Comparison of ENCODE assay signal across 10 cellular contexts in genomic region chr6:6781172-6781876, GRCh38.
DNase-seq lines count a peak whose midpoint lies in the region; ATAC-seq and TF ChIP-seq lines count a peak whose summit lies in the region.
"Had no signal": no experiment of that assay in that cellular context is flagged by ENCODE, and none has a peak within 500 bp of the region (broad histone marks: within the 10 kb centered on the region; RNA-seq: fewer than 3 reads in every experiment).

No MANE protein-coding gene starts in this region.

- no peak overlapping the region for H3K4ac ChIP-seq in mesendoderm (ENCODE audit: low read depth, low read length)

- H2BK120ac ChIP-seq in mesendoderm (ENCODE audit: low read depth, low read length) = no peak overlapping the region

- H3K27ac ChIP-seq in mesendoderm (ENCODE audit: low read depth, low read length) = no peak overlapping the region

- no peak for TF ChIP-seq CTCF in MCF 10A (IDR thresholded peaks at IDR 0.05; ENCODE audit: unreplicated experiment)

- no peak overlapping the region for H3K27ac Mint-ChIP-seq in MCF 10A (ENCODE audit: low read depth, unreplicated experiment)

- no peak overlapping the region for H3K23ac ChIP-seq in mesendoderm (ENCODE audit: low read length)

- no peaks in the 10 kb centered on the region for H3K27me3 ChIP-seq in mesendoderm (ENCODE audit: insufficient read depth, low read length, poor library complexity)

- H3K56ac ChIP-seq in mesendoderm (ENCODE audit: low read length) = peak overlapping the region; percentile 45

- H4K8ac ChIP-seq in mesendoderm (ENCODE audit: low read depth, low read length) = no peak overlapping the region

- no peak overlapping the region for H2BK15ac ChIP-seq in mesendoderm (replicated peaks; ENCODE audit: low read depth)

- ATAC-seq in HG03378 (IDR thresholded peaks at IDR 0.05; ENCODE audit: unreplicated experiment) (no peak), HG03354 (IDR thresholded peaks at IDR 0.05; ENCODE audit: poor library complexity, severe bottlenecking, unreplicated experiment) (no peak)

- CTCF ChIA-PET in MCF 10A (lab: Yijun Ruan, JAX) = interaction anchor here (0.6 to 1.0 kb wide), 3 partner anchors 22 to 60 kb away, joined by 3 read pairs; no protein-coding TSS in a partner anchor

- H3K18ac ChIP-seq in mesendoderm (ENCODE audit: low read length) = peak overlapping the region; percentile 91

- peak overlapping the region; percentile 36 for H3K4me3 Mint-ChIP-seq in MCF 10A (ENCODE audit: unreplicated experiment)

- H3K27me3 Mint-ChIP-seq in MCF 10A (ENCODE audit: insufficient read depth, unreplicated experiment) = no peaks in the 10 kb centered on the region

- in situ Hi-C loops in ACHN (cut with HindIII; ENCODE audit: low pct_ligation_motif_present, low pct_unique_long_range_greater_than_20kb, low sequenced_read_pairs) = no loop called here

- H3K4me2 ChIP-seq in mesendoderm (ENCODE audit: low read length) = no peak overlapping the region

- H3K9me3 Mint-ChIP-seq in MCF 10A (ENCODE audit: unreplicated experiment) = no peaks in the 10 kb centered on the region

- H3K4me1 Mint-ChIP-seq in MCF 10A (ENCODE audit: insufficient read depth, unreplicated experiment) = peaks cover 23% of the 10 kb centered on the region

- no peak overlapping the region for H3K4me3 ChIP-seq in mesendoderm (ENCODE audit: low read length)

- no CpG with 5 or more reads among the region's 3 CpGs for WGBS in mesendoderm (ENCODE audit: extremely low coverage, insufficient coverage, low lambda C conversion rate)

- no peak overlapping the region for H3K9ac ChIP-seq in mesendoderm (ENCODE audit: low read length)

- H3K36me3 ChIP-seq in mesendoderm (ENCODE audit: control insufficient read depth, insufficient read depth, low read length) = no peaks in the 10 kb centered on the region

- no peaks in the 10 kb centered on the region for H3K79me1 ChIP-seq in mesendoderm (ENCODE audit: low read length)

- no TSS peak for BruUV-seq in MCF 10A (replicated peaks; lab: Mats Ljungman, UMichigan)

- POLR2A ChIA-PET in MCF 10A (lab: Yijun Ruan, JAX) = interaction anchor here (0.7 to 2.1 kb wide), 22 partner anchors 9 to 765 kb away, joined by 3 to 21 read pairs (median 4); no protein-coding TSS in a partner anchor

- no peak overlapping the region for H2BK5ac ChIP-seq in mesendoderm (ENCODE audit: low read length)

- H3K79me2 ChIP-seq in mesendoderm (ENCODE audit: control insufficient read depth, insufficient read depth, low read length) = no peaks in the 10 kb centered on the region

- H4K5ac ChIP-seq in mesendoderm (ENCODE audit: low read length) = no peak overlapping the region

- H3K4me1 ChIP-seq in mesendoderm (ENCODE audit: control insufficient read depth, low read depth, low read length) = no peaks in the 10 kb centered on the region

- no peak overlapping the region for H2AK5ac ChIP-seq in mesendoderm (ENCODE audit: low read length)

- H3K36me3 Mint-ChIP-seq in MCF 10A (ENCODE audit: insufficient read depth, unreplicated experiment) = no peaks in the 10 kb centered on the region

- intact Hi-C loops in MCF 10A (cut with micrococcal nuclease) = loop anchor here (10.0 kb wide), 1 partner anchor 273 kb away; no protein-coding TSS in a partner anchor

- DNase-seq in ACHN (peak; percentile 49), HT-29 (ENCODE audit: low spot score) (peak; percentile 12), MCF 10A (ENCODE audit: unreplicated experiment) (peak; percentile 95), mesendoderm (peak; percentile 75), NCI-H2081 treated with DMSO at 0.1 percent for 48 hours (lab: John Stamatoyannopoulos, UW) (no peak), NCI-H526 (lab: John Stamatoyannopoulos, UW) (no peak)
- DNase-seq: erythroblast, NCI-H1417 treated with DMSO at 0.1 percent for 48 hours had no signal

Comparison
In these comparisons a context has a peak if more than half of its experiments do, and no peak if none do; other contexts are left out.
1. DNase-seq: peak in ACHN (single experiment), HT-29 (single experiment), MCF 10A (single experiment) and mesendoderm (single experiment); none in NCI-H2081 treated with DMSO at 0.1 percent for 48 hours (single experiment) and NCI-H526 (0 of 2).